15 cellular contexts compared by ENCODE assay signal in the genomic region with DNA sequence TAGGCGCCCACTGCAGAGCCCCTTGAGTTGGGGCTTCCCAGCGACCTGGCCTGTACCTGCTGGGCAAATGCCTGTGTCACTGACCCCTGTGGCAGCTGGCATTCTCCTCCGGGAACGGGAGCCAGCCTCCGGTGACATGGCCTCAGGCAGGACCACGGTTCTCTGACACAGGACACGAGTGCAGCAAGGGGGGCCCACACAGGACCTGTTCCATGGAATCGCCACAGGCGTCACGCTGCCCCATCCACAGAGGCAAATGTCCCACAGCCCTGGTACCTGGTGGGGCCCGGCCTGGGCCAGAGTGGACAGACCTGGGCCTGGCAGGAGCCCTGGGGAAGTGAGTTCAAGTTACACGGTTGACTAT. TPM values are rescaled to one million over a fixed set of nuclear protein-coding genes. Genes with fewer than 3 reads are reported as not detected.
DNase-seq lines count a peak whose midpoint lies in the region; ATAC-seq, FAIRE-seq and TF ChIP-seq lines count a peak whose summit lies in the region.
"Had no signal": no experiment of that assay in that cellular context is flagged by ENCODE, and none has a peak within 500 bp of the region (broad histone marks: within the 10 kb centered on the region; RNA-seq: fewer than 3 reads in every experiment).

No MANE protein-coding gene starts in this region.

- no peak for ATAC-seq in activated CD8-positive, alpha-beta memory T cell treated with anti-CD3 and anti-CD28 coated beads, Interleukin-2, amount 10 ng/mL, durations not matched to agents 7 days and 5 days

- peaks cover 69% of the 10 kb centered on the region for H3K4me1 Mint-ChIP-seq in activated CD8-positive, alpha-beta memory T cell treated with anti-CD3 and anti-CD28 coated beads, Interleukin-2, amount 10 ng/mL, durations not matched to agents 7 days and 5 days
- H3K4me1 Mint-ChIP-seq in dendritic cell treated with granulocyte-macrophage colony-stimulating factor and Interleukin-4, amounts not matched to agents 40 ng/mL and 50 ng/mL, for 4 days (ENCODE audit: low read depth), result peaks cover 86% of the 10 kb centered on the region
- peaks cover 41% of the 10 kb centered on the region for H3K4me1 Mint-ChIP-seq in nephron progenitor cell

- no peaks in the 10 kb centered on the region for H3K27me3 Mint-ChIP-seq in activated CD8-positive, alpha-beta memory T cell treated with anti-CD3 and anti-CD28 coated beads, Interleukin-2, amount 10 ng/mL, durations not matched to agents 7 days and 5 days
- H3K27me3 Mint-ChIP-seq in dendritic cell treated with granulocyte-macrophage colony-stimulating factor and Interleukin-4, amounts not matched to agents 40 ng/mL and 50 ng/mL, for 4 days, result no peaks in the 10 kb centered on the region
- peaks cover 91% of the 10 kb centered on the region for H3K27me3 Mint-ChIP-seq in nephron progenitor cell (ENCODE audit: low read depth, poor library complexity)

- H3K9ac ChIP-seq in neuronal stem cell (ENCODE audit: low read depth, low read length, poor library complexity), result no peak overlapping the region

- H2BK15ac ChIP-seq in neuronal stem cell (ENCODE audit: low read length), result no peak overlapping the region

- H2AK5ac ChIP-seq in neuronal stem cell (ENCODE audit: low read depth, low read length), result peak overlapping the region; percentile 54

- no peak overlapping the region for H2BK5ac ChIP-seq in neuronal stem cell (ENCODE audit: low read length)

- H2BK120ac ChIP-seq in neuronal stem cell (ENCODE audit: low read depth, low read length), result no peak overlapping the region

- FAIRE-seq in GM12892 (lab: Jason Lieb, UNC), result no peak
- FAIRE-seq: keratinocyte, TTC549 had no signal

- intact Hi-C loops in dendritic cell treated with granulocyte-macrophage colony-stimulating factor and Interleukin-4, amounts not matched to agents 40 ng/mL and 50 ng/mL, for 4 days (cut with micrococcal nuclease), result no loop called here
- intact Hi-C loops in esophagus squamous epithelium (cut with DNase I), result no loop called here

- POLR2A ChIA-PET in HEK293 (lab: Yijun Ruan, JAX), result interaction anchor here (0.6 kb wide), 1 partner anchor 19 kb away, joined by 3 read pairs; no protein-coding TSS in a partner anchor

- no peak overlapping the region for H3K14ac ChIP-seq in neuronal stem cell (ENCODE audit: low read length)

- H3K23ac ChIP-seq in neuronal stem cell (ENCODE audit: low read depth, low read length, poor library complexity), result no peak overlapping the region

- H4K8ac ChIP-seq in neuronal stem cell (ENCODE audit: low read depth, low read length), result no peak overlapping the region

- H3K4me1 ChIP-seq in HEK293 (ENCODE audit: control insufficient read depth, insufficient read depth, low read length) (no peaks in the 10 kb centered on the region), neuronal stem cell (ENCODE audit: control insufficient read depth in 2 of 2, insufficient read depth in 1 of 2, low read depth in 1 of 2, low read length in 2 of 2) (peaks cover 0 to 1% of the 10 kb centered on the region in 2 donors), esophagus squamous epithelium (peaks cover 7 to 52% (median 14%) of the 10 kb centered on the region in 3 donors)
- H3K4me1 ChIP-seq: testis had no signal

- H3K27ac ChIP-seq in HEK293 (ENCODE audit: extremely low read depth, low read depth, low read length), result no peak overlapping the region
- H3K27ac ChIP-seq in neuronal stem cell (replicated peaks; ENCODE audit: low read length), result no peak overlapping the region
- no peak overlapping the region for H3K27ac ChIP-seq in esophagus squamous epithelium
- H3K27ac ChIP-seq: epithelial cell of prostate, testis had no signal

- H3K4ac ChIP-seq in neuronal stem cell (ENCODE audit: low read length), result no peak overlapping the region

- no peak overlapping the region for H3K18ac ChIP-seq in neuronal stem cell (ENCODE audit: low read length)

- CTCF ChIA-PET in activated CD8-positive, alpha-beta memory T cell treated with anti-CD3 and anti-CD28 coated beads, Interleukin-2, amount 10 ng/mL, durations not matched to agents 7 days and 5 days (lab: Charles Lee), result interaction anchor here (1.4 to 11.1 kb wide), 4 partner anchors 12 to 31 kb away, joined by 3 to 185 read pairs (median 6); partner anchors contain the start of gene SLX9
- CTCF ChIA-PET in HEK293 (lab: Yijun Ruan, JAX), result interaction anchor here (0.6 to 1.4 kb wide), 2 partner anchors 24 to 439 kb away, joined by 4 read pairs; no protein-coding TSS in a partner anchor

- no peak for TF ChIP-seq POLR2A in esophagus squamous epithelium (IDR thresholded peaks at IDR 0.05)
- TF ChIP-seq POLR2A in GM12892 (IDR thresholded peaks at IDR 0.05; ENCODE audit: low read depth, low read length), result no peak

- H3K27me3 ChIP-seq in neuronal stem cell (ENCODE audit: control insufficient read depth in 3 of 3, insufficient read depth in 3 of 3, low read depth in 1 of 3, low read length in 3 of 3) (peaks cover 18 to 69% (median 61%) of the 10 kb centered on the region in 3 experiments), esophagus squamous epithelium (peaks cover 0 to 40% (median 0%) of the 10 kb centered on the region in 4 donors)
- H3K27me3 ChIP-seq: SJCRH30, testis had no signal

- H3K4me3 Mint-ChIP-seq in activated CD8-positive, alpha-beta memory T cell treated with anti-CD3 and anti-CD28 coated beads, Interleukin-2, amount 10 ng/mL, durations not matched to agents 7 days and 5 days, result peak overlapping the region; percentile 91
- H3K4me3 Mint-ChIP-seq in dendritic cell treated with granulocyte-macrophage colony-stimulating factor and Interleukin-4, amounts not matched to agents 40 ng/mL and 50 ng/mL, for 4 days, result peak overlapping the region; percentile 91
- H3K4me3 Mint-ChIP-seq in nephron progenitor cell, result no peak overlapping the region

- H3K36me3 ChIP-seq in HEK293 (ENCODE audit: control insufficient read depth in 2 of 2, insufficient read depth in 1 of 2, low read length in 2 of 2) (no peaks in the 10 kb centered on the region), neuronal stem cell (replicated peaks in 1 of 2; ENCODE audit: control insufficient read depth in 2 of 2, insufficient read depth in 2 of 2, low read length in 2 of 2) (no peaks in the 10 kb centered on the region), esophagus squamous epithelium (no peaks in the 10 kb centered on the region)
- H3K36me3 ChIP-seq: SJCRH30 had no signal

- peak overlapping the region; percentile 13 for H3K27ac Mint-ChIP-seq in activated CD8-positive, alpha-beta memory T cell treated with anti-CD3 and anti-CD28 coated beads, Interleukin-2, amount 10 ng/mL, durations not matched to agents 7 days and 5 days
- peak overlapping the region; percentile 80 for H3K27ac Mint-ChIP-seq in dendritic cell treated with granulocyte-macrophage colony-stimulating factor and Interleukin-4, amounts not matched to agents 40 ng/mL and 50 ng/mL, for 4 days
- H3K27ac Mint-ChIP-seq in nephron progenitor cell, result no peak overlapping the region
- H3K27ac Mint-ChIP-seq: progenitor cell of endocrine pancreas had no signal

- H4K91ac ChIP-seq in neuronal stem cell (ENCODE audit: low read depth, low read length, poor library complexity), result no peak overlapping the region

- TF ChIP-seq CTCF in HEK293 (tag by site-specific recombination; IDR thresholded peaks at IDR 0.05) (no peak), esophagus squamous epithelium (IDR thresholded peaks at IDR 0.05) (no peak), nephron progenitor cell (IDR thresholded peaks at IDR 0.05) (no peak)

- WGBS in neuronal stem cell (ENCODE audit: extremely low coverage in 2 of 2, insufficient read length in 2 of 2, insufficient replicate concordance in 1 of 2), 2 donors, result no CpG with 5 or more reads among the region's 12 CpGs
- WGBS in esophagus squamous epithelium, 2 donors, result 50% methylated on average over 2 of the region's 12 CpGs; no CpG with 5 or more reads in 1 of the 2 donors

- no peak overlapping the region for H2BK12ac ChIP-seq in neuronal stem cell (ENCODE audit: low read length)

- H2AFZ ChIP-seq in neuronal stem cell (ENCODE audit: low read length), result no peak overlapping the region

- H3K9me3 Mint-ChIP-seq in activated CD8-positive, alpha-beta memory T cell treated with anti-CD3 and anti-CD28 coated beads, Interleukin-2, amount 10 ng/mL, durations not matched to agents 7 days and 5 days (ENCODE audit: low read depth), result no peaks in the 10 kb centered on the region
- H3K9me3 Mint-ChIP-seq in dendritic cell treated with granulocyte-macrophage colony-stimulating factor and Interleukin-4, amounts not matched to agents 40 ng/mL and 50 ng/mL, for 4 days, result no peaks in the 10 kb centered on the region
- peaks cover 3% of the 10 kb centered on the region for H3K9me3 Mint-ChIP-seq in nephron progenitor cell

- H3K4me3 ChIP-seq in HEK293 (ENCODE audit: low read depth, low read length) (no peak overlapping the region), neuronal stem cell (ENCODE audit: low read length in 2 of 2) (no peak overlapping the region), esophagus squamous epithelium (no peak overlapping the region)
- H3K4me3 ChIP-seq: testis had no signal

- no peak overlapping the region for H3K4me2 ChIP-seq in neuronal stem cell (ENCODE audit: insufficient read depth, low read length, poor library complexity, severe bottlenecking)

- peaks cover 40% of the 10 kb centered on the region for H3K36me3 Mint-ChIP-seq in activated CD8-positive, alpha-beta memory T cell treated with anti-CD3 and anti-CD28 coated beads, Interleukin-2, amount 10 ng/mL, durations not matched to agents 7 days and 5 days
- H3K36me3 Mint-ChIP-seq in dendritic cell treated with granulocyte-macrophage colony-stimulating factor and Interleukin-4, amounts not matched to agents 40 ng/mL and 50 ng/mL, for 4 days (ENCODE audit: low read depth), result peaks cover 85% of the 10 kb centered on the region
- no peaks in the 10 kb centered on the region for H3K36me3 Mint-ChIP-seq in nephron progenitor cell (ENCODE audit: low read depth)

- no peaks in the 10 kb centered on the region for H3K9me3 ChIP-seq in HEK293 (ENCODE audit: control insufficient read depth, insufficient read depth, low read depth, low read length)
- peaks cover 0 to 3% of the 10 kb centered on the region in 2 donors for H3K9me3 ChIP-seq in neuronal stem cell (replicated peaks in 1 of 2; ENCODE audit: control insufficient read depth in 2 of 2, insufficient read depth in 1 of 2, low read depth in 1 of 2, low read length in 2 of 2)
- H3K9me3 ChIP-seq in esophagus squamous epithelium, result no peaks in the 10 kb centered on the region
- H3K9me3 ChIP-seq: SJCRH30, testis had no signal

- H3K79me1 ChIP-seq in neuronal stem cell (ENCODE audit: low read depth, low read length), result no peaks in the 10 kb centered on the region

- DNase-seq in activated CD8-positive, alpha-beta memory T cell treated with anti-CD3 and anti-CD28 coated beads, Interleukin-2, amount 10 ng/mL, durations not matched to agents 7 days and 5 days, result no peak
- no peak for DNase-seq in activated CD8-positive, alpha-beta memory T cell treated with anti-CD3 and anti-CD28 coated beads, Interleukin-2, amount 50 U/mL, for 4 hours
- DNase-seq in neuronal stem cell (ENCODE audit: low spot score), result no peak
- no peak for DNase-seq in esophagus squamous epithelium (lab: John Stamatoyannopoulos, UW)
- DNase-seq in GM12892 (ENCODE audit: insufficient read length), result no peak
- no peak for DNase-seq in nephron progenitor cell
- DNase-seq: NCI-H1436 treated with DMSO at 0.1 percent for 48 hours, testis had no signal

RNA-seq across cellular contexts. Expression of gene ITGB2, which starts 2.6 kb away (rescaled TPM):
- 100 to 1,000 TPM; 336 to 372 TPM for total RNA-seq in activated CD8-positive, alpha-beta memory T cell treated with anti-CD3 and anti-CD28 coated beads, Interleukin-2, amount 10 ng/mL, durations not matched to agents 7 days and 5 days
- 0.06 TPM for polyA plus RNA-seq in neuronal stem cell (2013, experiment 1 of 2)
- polyA plus RNA-seq in neuronal stem cell (2013, experiment 2 of 2), result 0.12 TPM
- total RNA-seq in esophagus squamous epithelium, result 10 to 100 TPM in 2 of 4 donors, 1 to 10 TPM in 2; 6.6 to 47.1 (median 18.5) TPM
- 41.8 TPM for polyA plus RNA-seq in GM12892 (2012; ENCODE audit: missing spikeins)

RNA-seq across cellular contexts. Expression of gene SLX9, which starts 21.7 kb away (rescaled TPM):
- total RNA-seq in activated CD8-positive, alpha-beta memory T cell treated with anti-CD3 and anti-CD28 coated beads, Interleukin-2, amount 10 ng/mL, durations not matched to agents 7 days and 5 days, result 10 to 100 TPM; 56.8 to 62.9 TPM
- 17.0 TPM for polyA plus RNA-seq in neuronal stem cell (2013, experiment 1 of 2)
- polyA plus RNA-seq in neuronal stem cell (2013, experiment 2 of 2), result 16.6 TPM
- 10 to 100 TPM; 10.2 to 16.1 (median 11.1) TPM for total RNA-seq in esophagus squamous epithelium
- polyA plus RNA-seq in GM12892 (2012; ENCODE audit: missing spikeins), result 6.3 TPM

RNA-seq across cellular contexts. Expression of gene PTTG1IP, which starts 44.6 kb away (rescaled TPM):
- 10 to 100 TPM; 46.0 to 49.9 TPM for total RNA-seq in activated CD8-positive, alpha-beta memory T cell treated with anti-CD3 and anti-CD28 coated beads, Interleukin-2, amount 10 ng/mL, durations not matched to agents 7 days and 5 days
- polyA plus RNA-seq in neuronal stem cell (2013, experiment 1 of 2), result 134 TPM
- 131 TPM for polyA plus RNA-seq in neuronal stem cell (2013, experiment 2 of 2)
- 100 to 1,000 TPM in 3 of 4 donors, 10 to 100 TPM in 1; 83.1 to 132 (median 114) TPM for total RNA-seq in esophagus squamous epithelium
- 28.2 TPM for polyA plus RNA-seq in GM12892 (2012; ENCODE audit: missing spikeins)

Comparison
In these comparisons a context has a peak if more than half of its experiments do, and no peak if none do; other contexts are left out.
1. RNA of gene ITGB2, which starts 2.6 kb away (total RNA-seq): 336 to 372 TPM in activated CD8-positive, alpha-beta memory T cell treated with anti-CD3 and anti-CD28 coated beads, Interleukin-2, amount 10 ng/mL, durations not matched to agents 7 days and 5 days; 6.6 to 47.1 TPM in esophagus squamous epithelium; every median in the first group is over 4 times any median in the second.